ENCODE assay signal across 8 cellular contexts in genomic region chr2:207531024-207531411, GRCh38.
DNase-seq lines count a peak whose midpoint lies in the region; ATAC-seq and TF ChIP-seq lines count a peak whose summit lies in the region.

No MANE protein-coding gene starts in this region.

- H3K9me3 Mint-ChIP-seq in stimulated activated effector memory CD8-positive, alpha-beta T cell treated with anti-CD3 and anti-CD28 coated beads, Interleukin-12 subunit alpha, Interleukin-12 subunit beta, amount 100 ng/mL, for 72 hours = no peaks in the 10 kb centered on the region

- no peaks in the 10 kb centered on the region for H3K9me3 ChIP-seq in DOHH2 (ENCODE audit: control insufficient read depth, insufficient read depth, low read length)
- no peaks in the 10 kb centered on the region for H3K9me3 ChIP-seq in KOPT-K1 (ENCODE audit: insufficient read depth, low read length, poor library complexity, severe bottlenecking)

- H3K79me2 ChIP-seq in DOHH2 (ENCODE audit: control insufficient read depth, low read length) = peaks cover 63% of the 10 kb centered on the region

- TF ChIP-seq CTCF in DOHH2 (IDR thresholded peaks at IDR 0.05; ENCODE audit: low read depth, low read length, poor library complexity, severe bottlenecking) = no peak

- H3K4me1 Mint-ChIP-seq in stimulated activated effector memory CD8-positive, alpha-beta T cell treated with anti-CD3 and anti-CD28 coated beads, Interleukin-12 subunit alpha, Interleukin-12 subunit beta, amount 100 ng/mL, for 72 hours = peaks cover 44% of the 10 kb centered on the region

- H3K4me3 Mint-ChIP-seq in stimulated activated effector memory CD8-positive, alpha-beta T cell treated with anti-CD3 and anti-CD28 coated beads, Interleukin-12 subunit alpha, Interleukin-12 subunit beta, amount 100 ng/mL, for 72 hours = peak overlapping the region; percentile 94

- peaks cover 79% of the 10 kb centered on the region for H3K36me3 Mint-ChIP-seq in stimulated activated effector memory CD8-positive, alpha-beta T cell treated with anti-CD3 and anti-CD28 coated beads, Interleukin-12 subunit alpha, Interleukin-12 subunit beta, amount 100 ng/mL, for 72 hours

- peaks cover 3% of the 10 kb centered on the region; the same call in 1 of the 2 replicates for H4K20me1 ChIP-seq in DOHH2 (ENCODE audit: control insufficient read depth, insufficient read depth, low read depth, low read length)

- H3K27ac Mint-ChIP-seq in stimulated activated effector memory CD8-positive, alpha-beta T cell treated with anti-CD3 and anti-CD28 coated beads, Interleukin-12 subunit alpha, Interleukin-12 subunit beta, amount 100 ng/mL, for 72 hours = peak overlapping the region; percentile 100

- peak overlapping the region; percentile 74 for H3K4me2 ChIP-seq in DOHH2 (ENCODE audit: low read length)

- H3K27me3 ChIP-seq in DOHH2 (ENCODE audit: control insufficient read depth, low read length) = no peaks in the 10 kb centered on the region

- no peak for ATAC-seq in stimulated activated effector memory CD8-positive, alpha-beta T cell treated with anti-CD3 and anti-CD28 coated beads, Interleukin-12 subunit alpha, Interleukin-12 subunit beta, amount 100 ng/mL, for 72 hours
- ATAC-seq in HG03045 (IDR thresholded peaks at IDR 0.05; ENCODE audit: unreplicated experiment) (no peak), HG02884 (IDR thresholded peaks at IDR 0.05; ENCODE audit: unreplicated experiment) (no peak)

- H3K4me1 ChIP-seq in DOHH2 (ENCODE audit: control insufficient read depth, low read length) = peaks cover 54% of the 10 kb centered on the region

- peak overlapping the region; percentile 77 for H3K4me3 ChIP-seq in DOHH2 (ENCODE audit: low read length)

- H3K9me2 ChIP-seq in DOHH2 (replicated peaks; ENCODE audit: control insufficient read depth, low read length) = no peaks in the 10 kb centered on the region

- H3K27ac ChIP-seq in DOHH2 (ENCODE audit: low read depth, low read length) (peak overlapping the region; percentile 81), KOPT-K1 (ENCODE audit: low read depth, low read length, poor library complexity, severe bottlenecking) (peak overlapping the region; percentile 96)

- peaks cover 5% of the 10 kb centered on the region; the same call in 1 of the 2 replicates for H3F3A ChIP-seq in DOHH2 (ENCODE audit: control insufficient read depth, insufficient read depth)

- peak; percentile 30 for DNase-seq in activated naive CD4-positive, alpha-beta T cell treated with anti-CD3 and anti-CD28 coated beads, Interleukin-2, amount 50 U/mL, for 16 hours
- peak; percentile 27 for DNase-seq in iris pigment epithelial cell (ENCODE audit: low read depth)
- peak in 1 of 2 donors; percentile 70 for DNase-seq in stimulated activated effector memory CD8-positive, alpha-beta T cell treated with anti-CD3 and anti-CD28 coated beads, Interleukin-12 subunit alpha, Interleukin-12 subunit beta, amount 100 ng/mL, for 72 hours (ENCODE audit: low spot score in 2 of 2)
- DNase-seq in GDM1 (lab: John Stamatoyannopoulos, UW) = no peak

- H3K36me3 ChIP-seq in DOHH2 (ENCODE audit: control insufficient read depth, low read length) (peaks cover 35% of the 10 kb centered on the region), KOPT-K1 (ENCODE audit: insufficient read depth, low read length) (peaks cover 4% of the 10 kb centered on the region)
